In genomic region chr4:48910511-48910910, GRCh38 we compare ENCODE assay signal across 2 cellular contexts.
A peak's percentile ranks its signal among the peaks of the same experiment; 100 is the strongest.
TF ChIP-seq lines count a peak whose summit lies in the region.

No MANE protein-coding gene starts in this region.

TF ChIP-seq in IMR-90, 13 proteins besides CTCF, POLR2A, EP300 and RAD21:
- TF ChIP-seq BHLHE40 (IDR thresholded peaks at IDR 0.05; ENCODE audit: low read depth, low read length) (no peak), RCOR1 (IDR thresholded peaks at IDR 0.05; ENCODE audit: insufficient replicate concordance, low read length) (no peak), MAZ (IDR thresholded peaks at IDR 0.05; ENCODE audit: borderline replicate concordance, low read depth, low read length) (no peak), FOS (IDR thresholded peaks at IDR 0.05; ENCODE audit: low read depth, low read length) (no peak), CHD1 (IDR thresholded peaks at IDR 0.05; ENCODE audit: low read depth, low read length) (no peak), NFE2L2 (IDR thresholded peaks at IDR 0.05; ENCODE audit: low read depth, low read length) (no peak), SMC3 (IDR thresholded peaks at IDR 0.05; ENCODE audit: low read depth, low read length) (no peak), RFX5 (IDR thresholded peaks at IDR 0.05; ENCODE audit: low read depth, low read length) (no peak), MAFK (IDR thresholded peaks at IDR 0.05; ENCODE audit: low read depth, low read length) (no peak), MXI1 (IDR thresholded peaks at IDR 0.05; ENCODE audit: borderline replicate concordance, low read depth, low read length) (no peak), ELK1 (IDR thresholded peaks at IDR 0.05; ENCODE audit: borderline replicate concordance, low read depth, low read length) (no peak), CEBPB (IDR thresholded peaks at IDR 0.05; ENCODE audit: low read depth, low read length) (no peak)
- TF ChIP-seq, protein P1, sequence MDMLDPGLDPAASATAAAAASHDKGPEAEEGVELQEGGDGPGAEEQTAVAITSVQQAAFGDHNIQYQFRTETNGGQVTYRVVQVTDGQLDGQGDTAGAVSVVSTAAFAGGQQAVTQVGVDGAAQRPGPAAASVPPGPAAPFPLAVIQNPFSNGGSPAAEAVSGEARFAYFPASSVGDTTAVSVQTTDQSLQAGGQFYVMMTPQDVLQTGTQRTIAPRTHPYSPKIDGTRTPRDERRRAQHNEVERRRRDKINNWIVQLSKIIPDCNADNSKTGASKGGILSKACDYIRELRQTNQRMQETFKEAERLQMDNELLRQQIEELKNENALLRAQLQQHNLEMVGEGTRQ (IDR thresholded peaks at IDR 0.05; ENCODE audit: low read depth, low read length): no peak

TF ChIP-seq in K562, 482 proteins besides CTCF, POLR2A, EP300 and RAD21:
- TF ChIP-seq SP2 (IDR thresholded peaks at IDR 0.05; ENCODE audit: extremely low read depth, low read depth, low read length, poor library complexity, severe bottlenecking): no peak
- TF ChIP-seq, protein P2, sequence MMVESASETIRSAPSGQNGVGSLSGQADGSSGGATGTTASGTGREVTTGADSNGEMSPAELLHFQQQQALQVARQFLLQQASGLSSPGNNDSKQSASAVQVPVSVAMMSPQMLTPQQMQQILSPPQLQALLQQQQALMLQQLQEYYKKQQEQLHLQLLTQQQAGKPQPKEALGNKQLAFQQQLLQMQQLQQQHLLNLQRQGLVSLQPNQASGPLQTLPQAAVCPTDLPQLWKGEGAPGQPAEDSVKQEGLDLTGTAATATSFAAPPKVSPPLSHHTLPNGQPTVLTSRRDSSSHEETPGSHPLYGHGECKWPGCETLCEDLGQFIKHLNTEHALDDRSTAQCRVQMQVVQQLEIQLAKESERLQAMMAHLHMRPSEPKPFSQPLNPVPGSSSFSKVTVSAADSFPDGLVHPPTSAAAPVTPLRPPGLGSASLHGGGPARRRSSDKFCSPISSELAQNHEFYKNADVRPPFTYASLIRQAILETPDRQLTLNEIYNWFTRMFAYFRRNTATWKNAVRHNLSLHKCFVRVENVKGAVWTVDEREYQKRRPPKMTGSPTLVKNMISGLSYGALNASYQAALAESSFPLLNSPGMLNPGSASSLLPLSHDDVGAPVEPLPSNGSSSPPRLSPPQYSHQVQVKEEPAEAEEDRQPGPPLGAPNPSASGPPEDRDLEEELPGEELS (CRISPR knock-in tag; IDR thresholded peaks at IDR 0.05; ENCODE audit: borderline replicate concordance): no peak
- TF ChIP-seq CEBPG (CRISPR knock-in tag; IDR thresholded peaks at IDR 0.05): peak; percentile 67
- peak in 1 of 2 experiments; percentile 91; a peak in 2 of 4 replicates for TF ChIP-seq CEBPG (tag; conservative IDR thresholded peaks at IDR 0.05 in 1 of 2, IDR thresholded peaks at IDR 0.05 in 1 of 2)
- no peak for TF ChIP-seq SRSF1 (IDR thresholded peaks at IDR 0.05; ENCODE audit: low read depth, low read length)
- no peak for TF ChIP-seq RFX1 (IDR thresholded peaks at IDR 0.05)
- no peak for TF ChIP-seq GTF2B (IDR thresholded peaks at IDR 0.05; ENCODE audit: extremely low read depth, insufficient read length)
- TF ChIP-seq ZNF232 (CRISPR knock-in tag; IDR thresholded peaks at IDR 0.05): no peak
- no peak for TF ChIP-seq PURB (CRISPR knock-in tag; IDR thresholded peaks at IDR 0.05; ENCODE audit: low read depth)
- TF ChIP-seq, protein P3, sequence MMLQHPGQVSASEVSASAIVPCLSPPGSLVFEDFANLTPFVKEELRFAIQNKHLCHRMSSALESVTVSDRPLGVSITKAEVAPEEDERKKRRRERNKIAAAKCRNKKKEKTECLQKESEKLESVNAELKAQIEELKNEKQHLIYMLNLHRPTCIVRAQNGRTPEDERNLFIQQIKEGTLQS (IDR thresholded peaks at IDR 0.05): peak; percentile 62
- TF ChIP-seq, protein P3 (CRISPR knock-in tag; conservative IDR thresholded peaks at IDR 0.05): no peak
- TF ChIP-seq ERF (CRISPR knock-in tag; IDR thresholded peaks at IDR 0.05): no peak
- TF ChIP-seq OTX1 (CRISPR knock-in tag; IDR thresholded peaks at IDR 0.05): no peak
- TF ChIP-seq, protein P4, sequence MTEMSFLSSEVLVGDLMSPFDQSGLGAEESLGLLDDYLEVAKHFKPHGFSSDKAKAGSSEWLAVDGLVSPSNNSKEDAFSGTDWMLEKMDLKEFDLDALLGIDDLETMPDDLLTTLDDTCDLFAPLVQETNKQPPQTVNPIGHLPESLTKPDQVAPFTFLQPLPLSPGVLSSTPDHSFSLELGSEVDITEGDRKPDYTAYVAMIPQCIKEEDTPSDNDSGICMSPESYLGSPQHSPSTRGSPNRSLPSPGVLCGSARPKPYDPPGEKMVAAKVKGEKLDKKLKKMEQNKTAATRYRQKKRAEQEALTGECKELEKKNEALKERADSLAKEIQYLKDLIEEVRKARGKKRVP (CRISPR knock-in tag; IDR thresholded peaks at IDR 0.05): 0 out of 2 replicates have a peak, but pooled peaks have one; percentile 62
- peak; percentile 39 for TF ChIP-seq ETV1 (tag; conservative IDR thresholded peaks at IDR 0.05; ENCODE audit: low read depth)
- peak; percentile 56 to 69; a peak in 2 of 4 replicates for TF ChIP-seq TRIM24 (IDR thresholded peaks at IDR 0.05)
- TF ChIP-seq, protein P5, sequence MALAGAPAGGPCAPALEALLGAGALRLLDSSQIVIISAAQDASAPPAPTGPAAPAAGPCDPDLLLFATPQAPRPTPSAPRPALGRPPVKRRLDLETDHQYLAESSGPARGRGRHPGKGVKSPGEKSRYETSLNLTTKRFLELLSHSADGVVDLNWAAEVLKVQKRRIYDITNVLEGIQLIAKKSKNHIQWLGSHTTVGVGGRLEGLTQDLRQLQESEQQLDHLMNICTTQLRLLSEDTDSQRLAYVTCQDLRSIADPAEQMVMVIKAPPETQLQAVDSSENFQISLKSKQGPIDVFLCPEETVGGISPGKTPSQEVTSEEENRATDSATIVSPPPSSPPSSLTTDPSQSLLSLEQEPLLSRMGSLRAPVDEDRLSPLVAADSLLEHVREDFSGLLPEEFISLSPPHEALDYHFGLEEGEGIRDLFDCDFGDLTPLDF (CRISPR knock-in tag; IDR thresholded peaks at IDR 0.05): no peak
- TF ChIP-seq ATF7 (IDR thresholded peaks at IDR 0.05): peak; percentile 33; the same call in 1 of the 2 replicates
